10 cellular contexts compared by ENCODE assay signal in genomic region chr4:186722856-186723206, GRCh38. TPM values are rescaled to one million over a fixed set of nuclear protein-coding genes. Genes with fewer than 3 reads are reported as not detected.
A peak's percentile ranks its signal among the peaks of the same experiment; 100 is the strongest.
DNase-seq lines count a peak whose midpoint lies in the region; ATAC-seq and TF ChIP-seq lines count a peak whose summit lies in the region.
"Had no signal": no experiment of that assay in that cellular context is flagged by ENCODE, and none has a peak within 500 bp of the region (broad histone marks: within the 10 kb centered on the region; RNA-seq: fewer than 3 reads in every experiment).

No MANE protein-coding gene starts in this region.

- peak overlapping the region; percentile 90 for H3K4me3 Mint-ChIP-seq in progenitor cell of endocrine pancreas (ENCODE audit: low read depth)

- no peak for ATAC-seq in omental fat pad (ENCODE audit: low FRiP score)

- no peak for TF ChIP-seq CTCF in fibroblast of pulmonary artery (IDR thresholded peaks at IDR 0.05; ENCODE audit: low read length, missing control alignments)
- TF ChIP-seq CTCF in progenitor cell of endocrine pancreas (IDR thresholded peaks at IDR 0.05; ENCODE audit: unreplicated experiment) = no peak
- no peak for TF ChIP-seq CTCF in omental fat pad (IDR thresholded peaks at IDR 0.05)

- H3K9me3 Mint-ChIP-seq in progenitor cell of endocrine pancreas (ENCODE audit: low read depth) = peaks cover 4% of the 10 kb centered on the region

- H3K4me3 ChIP-seq in SJCRH30 = peak overlapping the region; percentile 78
- H3K4me3 ChIP-seq in fibroblast of pulmonary artery (replicated peaks; ENCODE audit: low read depth, low read length) = peak overlapping the region; percentile 94

- peaks cover 21% of the 10 kb centered on the region for H3K4me1 Mint-ChIP-seq in progenitor cell of endocrine pancreas (ENCODE audit: low read depth)

- H3K27ac ChIP-seq in SJCRH30 = peak overlapping the region; percentile 88

- H3K4me1 ChIP-seq in ES-I3 (ENCODE audit: insufficient read depth, low read length) (peaks cover 3% of the 10 kb centered on the region; the same call in 1 of the 2 replicates), SJCRH30 (no peaks in the 10 kb centered on the region)

- H3K9me3 ChIP-seq in ES-I3 (ENCODE audit: control insufficient read depth, insufficient read depth, low read length) (peaks cover 6% of the 10 kb centered on the region; the same call in 1 of the 2 replicates), SJCRH30 (replicated peaks) (0 out of 2 replicates have a peak, but pooled peaks cover 6% of the 10 kb centered on the region)

- peaks cover 8% of the 10 kb centered on the region for H3K27me3 Mint-ChIP-seq in progenitor cell of endocrine pancreas

- no peak for DNase-seq in SJCRH30
- no peak for DNase-seq in fibroblast of pulmonary artery (ENCODE audit: low read depth)
- DNase-seq in progenitor cell of endocrine pancreas (ENCODE audit: low spot score, unreplicated experiment) = no peak
- no peak for DNase-seq in DMS79 treated with DMSO at 0.1 percent for 48 hours (lab: John Stamatoyannopoulos, UW)
- DNase-seq in central memory CD4-positive, alpha-beta T cell = no peak
- DNase-seq in SW 1271 (lab: John Stamatoyannopoulos, UW) = no peak
- no peak for DNase-seq in omental fat pad (ENCODE audit: low spot score)
- DNase-seq: NCI-H524 treated with DMSO at 0.1 percent for 48 hours; stimulated activated naive CD4-positive, alpha-beta T cell had no signal

- peak overlapping the region; percentile 86 for H3K9ac ChIP-seq in ES-I3 (ENCODE audit: low read depth, low read length)

- H3K36me3 Mint-ChIP-seq in progenitor cell of endocrine pancreas (ENCODE audit: insufficient read depth) = peaks cover 8% of the 10 kb centered on the region

- no peaks in the 10 kb centered on the region for H3K27me3 ChIP-seq in SJCRH30

- H3K27ac Mint-ChIP-seq in progenitor cell of endocrine pancreas = peak overlapping the region; percentile 93

- H3K36me3 ChIP-seq in ES-I3 (ENCODE audit: insufficient read depth, low read length) = no peaks in the 10 kb centered on the region
- 0 out of 2 replicates have a peak, but pooled peaks cover 4% of the 10 kb centered on the region for H3K36me3 ChIP-seq in SJCRH30

RNA-seq across cellular contexts. Expression of gene FAT1, which starts 0.8 kb away (rescaled TPM):
- total RNA-seq in SJCRH30 (2014; rRNA removed; shearing (Covaris generic)) = 152 and 154 TPM in 2 replicates
- total RNA-seq in progenitor cell of endocrine pancreas = 263 and 264 TPM in 2 replicates
- 10 to 100 TPM; 35.3 to 90.8 (median 69.9) TPM for total RNA-seq in omental fat pad
